In genomic region chr5:6674886-6675285, GRCh38 we compare ENCODE assay signal across 17 cellular contexts.
"Had no signal": no experiment of that assay in that cellular context is flagged by ENCODE, and none has a peak within 500 bp of the region (broad histone marks: within the 10 kb centered on the region; RNA-seq: fewer than 3 reads in every experiment).

No MANE protein-coding gene starts in this region.

- ATAC-seq: foreskin keratinocyte, gastroesophageal sphincter, heart right ventricle, left cardiac atrium, left lung, left ventricle myocardium superior, lower lobe of right lung had no signal

- H3K9me3 Mint-ChIP-seq: memory B cell had no signal

- DNase-seq: dermis blood vessel endothelial cell; dorsolateral prefrontal cortex; effector CD4-positive, alpha-beta T cell; effector memory CD4-positive, alpha-beta T cell; foreskin keratinocyte; glutamatergic neuron; head of caudate nucleus; heart right ventricle; hippocampal formation; left cardiac atrium; left lung; left ventricle myocardium superior; lower lobe of right lung; mesendoderm; midbrain had no signal

- H3K27ac Mint-ChIP-seq: memory B cell had no signal

- H3K4me1 Mint-ChIP-seq: memory B cell had no signal

- H3K4me3 Mint-ChIP-seq: memory B cell had no signal

- H3K27me3 Mint-ChIP-seq: memory B cell had no signal
